25 cellular contexts compared by ENCODE assay signal in the genomic region with DNA sequence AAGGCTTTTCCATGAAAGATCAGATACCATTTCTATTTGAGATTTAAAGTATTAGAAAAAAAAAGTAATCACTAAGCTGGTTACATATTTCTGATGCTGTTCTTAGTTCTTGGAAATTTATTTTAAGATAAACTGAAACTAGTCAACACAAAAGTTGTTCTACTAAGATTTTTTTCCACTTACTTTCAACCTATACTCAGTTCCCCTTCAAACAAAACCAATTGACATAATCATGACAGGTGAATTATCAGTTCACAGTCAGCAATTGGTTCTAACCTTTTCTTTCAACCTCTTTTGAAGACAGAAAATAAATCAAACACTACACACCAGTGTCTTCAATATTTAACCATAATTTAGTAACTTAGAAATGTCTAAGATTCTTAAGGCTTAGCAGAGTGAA.
"Had no signal": no experiment of that assay in that cellular context is flagged by ENCODE, and none has a peak within 500 bp of the region (broad histone marks: within the 10 kb centered on the region; RNA-seq: fewer than 3 reads in every experiment).

No MANE protein-coding gene starts in this region.

- DNase-seq: dermis blood vessel endothelial cell; dorsolateral prefrontal cortex; effector CD4-positive, alpha-beta T cell; effector memory CD4-positive, alpha-beta T cell; foreskin keratinocyte; heart left ventricle; hypothalamus; immature natural killer cell; islet precursor cell; kidney; kidney glomerular epithelial cell; left colon; left ventricle myocardium inferior; lower lobe of right lung; mesenchymal stem cell; mucosa of descending colon had no signal

- FAIRE-seq: colon, endothelial cell of umbilical vein, frontal cortex had no signal

- H3K4me1 ChIP-seq: esophagus muscularis mucosa, foreskin keratinocyte, gastroesophageal sphincter, heart left ventricle, left ventricle myocardium inferior, lower lobe of right lung had no signal

- ATAC-seq: foreskin keratinocyte, gastroesophageal sphincter, heart left ventricle, left colon, left lobe of liver, lower lobe of right lung, mucosa of descending colon had no signal

- H3K27ac ChIP-seq: coronary artery, esophagus muscularis mucosa, foreskin keratinocyte, gastroesophageal sphincter, heart left ventricle, hepatocyte, left ventricle myocardium inferior, lower lobe of right lung had no signal

- H3K36me3 Mint-ChIP-seq: immature natural killer cell, mesothelial cell of epicardium had no signal

- H3K4me2 ChIP-seq: hepatocyte had no signal

- H3K4me1 Mint-ChIP-seq: immature natural killer cell, mesothelial cell of epicardium had no signal

- H3K4me3 ChIP-seq: coronary artery, dorsolateral prefrontal cortex, esophagus muscularis mucosa, gastroesophageal sphincter, heart left ventricle, hepatocyte, left ventricle myocardium inferior, lower lobe of right lung, mucosa of descending colon had no signal

- H3K27me3 ChIP-seq: dorsolateral prefrontal cortex, esophagus muscularis mucosa, foreskin keratinocyte, gastroesophageal sphincter, heart left ventricle, hepatocyte had no signal

- H3K36me3 ChIP-seq: esophagus muscularis mucosa, gastroesophageal sphincter, heart left ventricle, left ventricle myocardium inferior, lower lobe of right lung had no signal

- H3K4me3 Mint-ChIP-seq: immature natural killer cell, mesothelial cell of epicardium had no signal

- H2AFZ ChIP-seq: hepatocyte had no signal

- H3K79me2 ChIP-seq: hepatocyte had no signal

- H3K27ac Mint-ChIP-seq: immature natural killer cell, mesothelial cell of epicardium had no signal

- H3K9me3 ChIP-seq: gastroesophageal sphincter, mucosa of descending colon had no signal
